Comparison of ENCODE assay signal across 8 cellular contexts in the genomic region with DNA sequence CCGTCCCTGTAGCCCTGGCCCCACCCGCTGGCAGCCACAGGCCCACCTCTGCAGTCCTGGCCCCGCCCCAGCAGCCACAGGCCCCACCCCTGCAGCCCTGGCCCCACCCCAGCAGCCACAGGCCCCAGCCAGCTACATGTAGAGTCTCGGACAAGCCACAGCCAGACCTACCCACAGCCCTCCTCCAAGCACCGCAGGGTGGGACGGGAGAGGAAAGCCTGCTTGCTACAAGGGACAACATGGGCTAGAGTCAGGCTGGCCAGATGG. TPM values are rescaled to one million over a fixed set of nuclear protein-coding genes. Genes with fewer than 3 reads are reported as not detected.
A peak's percentile ranks its signal among the peaks of the same experiment; 100 is the strongest.
DNase-seq lines count a peak whose midpoint lies in the region; ATAC-seq and TF ChIP-seq lines count a peak whose summit lies in the region.

No MANE protein-coding gene starts in this region.

- in situ Hi-C loops in GM13976 (cut with MboI; ENCODE audit: low sequenced_read_pairs, unreplicated experiment) = loop anchor here (10.0 kb wide), 1 partner anchor 207 kb away; a partner anchor contains a TSS

- no peaks in the 10 kb centered on the region for H3K9me3 ChIP-seq in WERI-Rb-1 (ENCODE audit: severe bottlenecking)
- no peaks in the 10 kb centered on the region for H3K9me3 ChIP-seq in mucosa of descending colon

- H3K4me1 ChIP-seq in mucosa of descending colon (ENCODE audit: low read depth) = peaks cover 21% of the 10 kb centered on the region

- no peak overlapping the region for H3K27ac ChIP-seq in WERI-Rb-1

- H3K36me3 ChIP-seq in WERI-Rb-1 (peaks cover 57% of the 10 kb centered on the region), mucosa of descending colon (ENCODE audit: low read depth) (no peaks in the 10 kb centered on the region)

- intact Hi-C loops in mucosa of descending colon (cut with DNase I, micrococcal nuclease) = no loop called here

- DNase-seq in GM13976 (ENCODE audit: low spot score) (peak; percentile 97), WERI-Rb-1 (peak; percentile 49), mucosa of descending colon (peak; percentile 76 to 86 (median 83)), NK-92 (lab: John Stamatoyannopoulos, UW; ENCODE audit: unreplicated experiment) (no peak), middle frontal gyrus (ENCODE audit: extremely low spot score, low spot score) (no peak)

- TF ChIP-seq CTCF in GM13976 (IDR thresholded peaks at IDR 0.05; ENCODE audit: borderline replicate concordance, control extremely low read depth, extremely low read depth, insufficient read depth, missing control alignments) = no peak
- TF ChIP-seq CTCF in WERI-Rb-1 (IDR thresholded peaks at IDR 0.05; ENCODE audit: low read depth, low read length) = no peak
- TF ChIP-seq CTCF in mucosa of descending colon (IDR thresholded peaks at IDR 0.05) = no peak

- H3K4me3 ChIP-seq in WERI-Rb-1 (ENCODE audit: low read depth, low read length) = no peak overlapping the region
- no peak overlapping the region for H3K4me3 ChIP-seq in mucosa of descending colon

- ATAC-seq in HG02642 (IDR thresholded peaks at IDR 0.05; ENCODE audit: poor library complexity, unreplicated experiment) = peak; percentile 46
- peak; percentile 73 for ATAC-seq in mucosa of descending colon
- no peak for ATAC-seq in HG02884 (IDR thresholded peaks at IDR 0.05; ENCODE audit: unreplicated experiment)
- ATAC-seq in HG02623 (IDR thresholded peaks at IDR 0.05; ENCODE audit: unreplicated experiment) = no peak

- H3K27me3 ChIP-seq in WERI-Rb-1 (ENCODE audit: insufficient read depth, low read depth, severe bottlenecking) = no peaks in the 10 kb centered on the region

RNA-seq across cellular contexts. Expression of a gene that starts 49.5 kb away (rescaled TPM):
- total RNA-seq in mucosa of descending colon = 1 to 10 TPM in 1 of 3 donors, under 1 TPM in 2; 0.23 to 2.1 (median 0.46) TPM

Comparison
In these comparisons a context has a peak if more than half of its experiments do, and no peak if none do; other contexts are left out.
1. DNase-seq: peak in GM13976 (single experiment), WERI-Rb-1 (single experiment) and mucosa of descending colon (3 of 3); none in NK-92 (single experiment) and middle frontal gyrus (single experiment).
2. ATAC-seq: peak in HG02642 (single experiment) and mucosa of descending colon (single experiment); none in HG02884 (single experiment) and HG02623 (single experiment).